ENCODE assay signal across 8 cellular contexts in genomic region chr3:62874398-62875102, GRCh38. TPM values are rescaled to one million over a fixed set of nuclear protein-coding genes. Genes with fewer than 3 reads are reported as not detected.
A peak's percentile ranks its signal among the peaks of the same experiment; 100 is the strongest.
DNase-seq lines count a peak whose midpoint lies in the region; ATAC-seq, FAIRE-seq and TF ChIP-seq lines count a peak whose summit lies in the region.

No MANE protein-coding gene starts in this region.

- H4K20me1 ChIP-seq in HepG2 (ENCODE audit: insufficient read depth, low read length) (no peaks in the 10 kb centered on the region), mammary epithelial cell (ENCODE audit: insufficient read depth, low read length) (no peaks in the 10 kb centered on the region)

- H3K4me2 ChIP-seq in HepG2 (ENCODE audit: low read depth, low read length), result no peak overlapping the region
- H3K4me2 ChIP-seq in mammary epithelial cell (ENCODE audit: insufficient read depth, low read depth, low read length), result peak overlapping the region; percentile 90
- peak overlapping the region; percentile 61 for H3K4me2 ChIP-seq in mesenchymal stem cell (ENCODE audit: low read length, poor library complexity, severe bottlenecking)

- H3K4me3 Mint-ChIP-seq in activated CD8-positive, alpha-beta T cell treated with anti-CD3 and anti-CD28 coated beads for 36 hours, result no peak overlapping the region

- CTCF ChIA-PET in HepG2 (lab: Yijun Ruan, JAX; ENCODE audit: low intra/inter-chr PET ratio, low total read pairs) (no interaction called here), mammary epithelial cell (lab: Charles Lee; ENCODE audit: low non-redundant PET) (no interaction called here)
- CTCF ChIA-PET in activated CD8-positive, alpha-beta T cell treated with anti-CD3 and anti-CD28 coated beads for 36 hours (lab: Charles Lee), result no interaction called here

- in situ Hi-C loops in HepG2 (cut with HindIII; ENCODE audit: extremely low pct_ligation_motif_present, low pct_unique_long_range_greater_than_20kb), result no loop called here
- in situ Hi-C loops in mammary epithelial cell (cut with MboI; ENCODE audit: low sequenced_read_pairs in 2 of 2), result no loop called here

- H3K79me2 ChIP-seq in HepG2 (ENCODE audit: insufficient read depth, low read length) (no peaks in the 10 kb centered on the region), mammary epithelial cell (ENCODE audit: insufficient read depth, low read length) (no peaks in the 10 kb centered on the region)

- peaks cover 43% of the 10 kb centered on the region for H3K27me3 Mint-ChIP-seq in activated CD8-positive, alpha-beta T cell treated with anti-CD3 and anti-CD28 coated beads for 36 hours

- H3K36me3 ChIP-seq in liver (ENCODE audit: control insufficient read depth in 4 of 4, insufficient read depth in 3 of 4, low read depth in 1 of 4, low read length in 3 of 4) (no peaks in the 10 kb centered on the region), HepG2 (replicated peaks in 1 of 2; ENCODE audit: control insufficient read depth in 1 of 2, insufficient read depth in 2 of 2, low read length in 2 of 2) (no peaks in the 10 kb centered on the region), mammary epithelial cell (ENCODE audit: insufficient read depth, low read length) (no peaks in the 10 kb centered on the region), mesenchymal stem cell (ENCODE audit: control insufficient read depth in 1 of 2, insufficient read depth in 2 of 2, low read depth in 1 of 2, low read length in 2 of 2) (no peaks in the 10 kb centered on the region), aorta (ENCODE audit: control insufficient read depth in 1 of 2, insufficient read depth in 2 of 2, low read length in 1 of 2) (no peaks in the 10 kb centered on the region)

- dilution Hi-C loops in mammary epithelial cell (cut with HindIII; ENCODE audit: low sequenced_read_pairs), result no loop called here

- TF ChIP-seq POLR2A in HepG2 (IDR thresholded peaks at IDR 0.05; ENCODE audit: insufficient read depth in 1 of 2, low read depth in 2 of 2, low read length in 2 of 2), result no peak

- BruUV-seq in HepG2 (replicated peaks; lab: Mats Ljungman, UMichigan), result no TSS peak
- no TSS peak for BruUV-seq in mammary epithelial cell (replicated peaks; lab: Mats Ljungman, UMichigan)

- ATAC-seq in HepG2, result no peak
- peak; percentile 50 for ATAC-seq in aorta (ENCODE audit: low FRiP score)
- ATAC-seq in GM18873 (IDR thresholded peaks at IDR 0.05; ENCODE audit: low FRiP score, unreplicated experiment), result no peak
- no peak for ATAC-seq in activated CD8-positive, alpha-beta T cell treated with anti-CD3 and anti-CD28 coated beads for 36 hours

- H2AK5ac ChIP-seq in mesenchymal stem cell (ENCODE audit: low read length, severe bottlenecking), result no peak overlapping the region

- H4K91ac ChIP-seq in mesenchymal stem cell (ENCODE audit: low read length), result no peak overlapping the region

- POLR2A ChIA-PET in HepG2 (lab: Yijun Ruan, JAX), result no interaction called here
- POLR2A ChIA-PET in activated CD8-positive, alpha-beta T cell treated with anti-CD3 and anti-CD28 coated beads for 36 hours (lab: Charles Lee), result no interaction called here

- H2BK15ac ChIP-seq in mesenchymal stem cell (ENCODE audit: low read depth, poor library complexity, severe bottlenecking), result no peak overlapping the region

- no peaks in the 10 kb centered on the region for H3K79me1 ChIP-seq in mesenchymal stem cell (replicated peaks; ENCODE audit: low read length, poor library complexity, severe bottlenecking)

- H2BK120ac ChIP-seq in mesenchymal stem cell (ENCODE audit: low read depth, low read length), result no peak overlapping the region

- peaks cover 3% of the 10 kb centered on the region for H3K36me3 Mint-ChIP-seq in activated CD8-positive, alpha-beta T cell treated with anti-CD3 and anti-CD28 coated beads for 36 hours (ENCODE audit: low read depth)

- no peak for DNase-seq in HepG2 (ENCODE audit: low spot score)
- DNase-seq in mammary epithelial cell, result no peak
- no peak for DNase-seq in mesenchymal stem cell
- DNase-seq in aorta, result no peak
- no peak for DNase-seq in activated CD4-positive, alpha-beta T cell treated with anti-CD3 and anti-CD28 coated beads for 4 hours
- no peak for DNase-seq in activated CD8-positive, alpha-beta T cell treated with anti-CD3 and anti-CD28 coated beads for 36 hours

- no peak for FAIRE-seq in HepG2 (lab: Jason Lieb, UNC)

- TF ChIP-seq EP300 in HepG2 (IDR thresholded peaks at IDR 0.05; ENCODE audit: low read depth in 2 of 2, low read length in 2 of 2) (no peak), HepG2 (CRISPR knock-in tag; IDR thresholded peaks at IDR 0.05; ENCODE audit: borderline replicate concordance) (no peak)

- intact Hi-C loops in HepG2 (cut with micrococcal nuclease; ENCODE audit: unreplicated experiment), result loop anchor here (10.0 kb wide), 1 partner anchor 320 kb away; no protein-coding TSS in a partner anchor
- intact Hi-C loops in mammary epithelial cell (cut with micrococcal nuclease), result no loop called here
- intact Hi-C loops in aorta (cut with DNase I), result no loop called here
- intact Hi-C loops in activated CD8-positive, alpha-beta T cell treated with anti-CD3 and anti-CD28 coated beads for 36 hours (cut with micrococcal nuclease), result no loop called here

- H2BK5ac ChIP-seq in mesenchymal stem cell (ENCODE audit: low read depth, low read length, poor library complexity, severe bottlenecking), result no peak overlapping the region

- TF ChIP-seq CTCF in liver (IDR thresholded peaks at IDR 0.05; ENCODE audit: low read depth, low read length, missing input control) (no peak), HepG2 (CRISPR knock-in tag; IDR thresholded peaks at IDR 0.05) (no peak), mammary epithelial cell (conservative IDR thresholded peaks at IDR 0.05 in 1 of 2, IDR thresholded peaks at IDR 0.05 in 1 of 2; ENCODE audit: extremely low read depth in 1 of 2, insufficient read depth in 1 of 2, low read depth in 1 of 2, low read length in 2 of 2) (no peak)
- no peak for TF ChIP-seq CTCF in activated CD8-positive, alpha-beta T cell treated with anti-CD3 and anti-CD28 coated beads for 36 hours (IDR thresholded peaks at IDR 0.05)

- WGBS in liver, result 4% methylated on average over 70 of the region's 70 CpGs
- WGBS in HepG2 (ENCODE audit: low lambda C conversion rate), result 80% methylated on average over 59 of the region's 70 CpGs
- WGBS in mammary epithelial cell (ENCODE audit: low coverage, missing lambda C conversion rate), result 14% methylated on average over 7 of the region's 70 CpGs
- WGBS in mesenchymal stem cell, result 1% methylated on average over 28 of the region's 70 CpGs
- 0 to 1% methylated on average over 42 to 70 of the region's 70 CpGs for WGBS in aorta, 2 donors

- H3K9ac ChIP-seq in liver (ENCODE audit: low read depth in 1 of 2, low read length in 2 of 2), result no peak overlapping the region
- H3K9ac ChIP-seq in HepG2 (ENCODE audit: insufficient read depth, low read depth, low read length), result no peak overlapping the region
- no peak overlapping the region for H3K9ac ChIP-seq in mammary epithelial cell (ENCODE audit: insufficient read depth, low read length)
- no peak overlapping the region for H3K9ac ChIP-seq in mesenchymal stem cell (ENCODE audit: low read length)

- no peak overlapping the region for H2BK12ac ChIP-seq in mesenchymal stem cell (ENCODE audit: low read length in 2 of 2)

- peaks cover 0 to 18% (median 8%) of the 10 kb centered on the region in 4 donors for H3K27me3 ChIP-seq in liver (ENCODE audit: control insufficient read depth in 4 of 4, insufficient read depth in 4 of 4, low read length in 3 of 4)
- H3K27me3 ChIP-seq in HepG2 (ENCODE audit: control insufficient read depth in 1 of 2, insufficient read depth in 2 of 2, low read length in 2 of 2), result no peaks in the 10 kb centered on the region; a peak in 1 of 5 replicates
- peaks cover 29% of the 10 kb centered on the region for H3K27me3 ChIP-seq in mammary epithelial cell (ENCODE audit: insufficient read depth, low read length)
- H3K27me3 ChIP-seq in mesenchymal stem cell (ENCODE audit: control insufficient read depth in 1 of 2, insufficient read depth in 1 of 2, low read length in 2 of 2), result peaks cover 40 to 52% of the 10 kb centered on the region in 2 experiments
- peaks cover 0 to 7% of the 10 kb centered on the region in 2 donors for H3K27me3 ChIP-seq in aorta (ENCODE audit: control insufficient read depth in 1 of 2, insufficient read depth in 2 of 2, low read length in 1 of 2)

- TF ChIP-seq RAD21 in liver (IDR thresholded peaks at IDR 0.05) (no peak), HepG2 (CRISPR knock-in tag; IDR thresholded peaks at IDR 0.05) (no peak)

- H3K23ac ChIP-seq in mesenchymal stem cell (ENCODE audit: low read length in 2 of 2), result no peak overlapping the region

- no peak overlapping the region for H3K27ac ChIP-seq in liver (ENCODE audit: low read depth in 1 of 2, low read length in 2 of 2)
- no peak overlapping the region for H3K27ac ChIP-seq in HepG2 (ENCODE audit: extremely low read length, insufficient read depth, low read length)
- no peak overlapping the region for H3K27ac ChIP-seq in mammary epithelial cell (ENCODE audit: insufficient read depth, low read depth, low read length)
- no peak overlapping the region for H3K27ac ChIP-seq in mesenchymal stem cell (ENCODE audit: low read length, poor library complexity, severe bottlenecking)
- no peak overlapping the region for H3K27ac ChIP-seq in aorta (ENCODE audit: low read depth in 1 of 2, low read length in 2 of 2)

- peaks cover 6 to 15% (median 9%) of the 10 kb centered on the region in 4 donors for H3K4me1 ChIP-seq in liver (ENCODE audit: control insufficient read depth in 4 of 4, insufficient read depth in 4 of 4, low read length in 3 of 4)
- H3K4me1 ChIP-seq in HepG2 (ENCODE audit: insufficient read depth, low read length), result no peaks in the 10 kb centered on the region
- H3K4me1 ChIP-seq in mammary epithelial cell (ENCODE audit: insufficient read depth, low read length), result peaks cover 23% of the 10 kb centered on the region
- peaks cover 13% of the 10 kb centered on the region for H3K4me1 ChIP-seq in mesenchymal stem cell (ENCODE audit: control insufficient read depth, insufficient read depth, low read depth, low read length)
- H3K4me1 ChIP-seq in aorta (ENCODE audit: control insufficient read depth in 1 of 2, insufficient read depth in 2 of 2, low read length in 2 of 2), result no peaks in the 10 kb centered on the region

- H3K27ac Mint-ChIP-seq in activated CD8-positive, alpha-beta T cell treated with anti-CD3 and anti-CD28 coated beads for 36 hours, result no peak overlapping the region

- peaks cover 0 to 6% (median under 1%) of the 10 kb centered on the region in 4 donors for H3K9me3 ChIP-seq in liver (ENCODE audit: control insufficient read depth in 4 of 4, low read length in 3 of 4)
- no peaks in the 10 kb centered on the region for H3K9me3 ChIP-seq in HepG2 (ENCODE audit: low read length)
- H3K9me3 ChIP-seq in mammary epithelial cell (replicated peaks; ENCODE audit: insufficient read depth, low read length), result no peaks in the 10 kb centered on the region
- peaks cover 6% of the 10 kb centered on the region for H3K9me3 ChIP-seq in mesenchymal stem cell (ENCODE audit: control insufficient read depth, low read length)
- peaks cover 3% of the 10 kb centered on the region for H3K9me3 ChIP-seq in aorta (ENCODE audit: control insufficient read depth, low read length)

- H3K18ac ChIP-seq in mesenchymal stem cell (ENCODE audit: low read depth in 1 of 2, low read length in 2 of 2), result no peak overlapping the region

- H4K8ac ChIP-seq in mesenchymal stem cell (ENCODE audit: low read length), result no peak overlapping the region

- no peak overlapping the region for H3K14ac ChIP-seq in mesenchymal stem cell (ENCODE audit: low read length in 2 of 2)

- no peak overlapping the region for H3K4ac ChIP-seq in mesenchymal stem cell (ENCODE audit: low read depth in 1 of 2, low read length in 2 of 2)

- H3K4me3 ChIP-seq in liver (ENCODE audit: low read depth in 1 of 3, low read length in 3 of 3) (peak overlapping the region in 2 of 3 donors; percentile 11 to 22), HepG2 (replicated peaks in 1 of 3; ENCODE audit: insufficient read depth in 1 of 3, low read depth in 2 of 3, low read length in 3 of 3) (no peak overlapping the region), mammary epithelial cell (replicated peaks in 1 of 3; ENCODE audit: insufficient read depth in 1 of 3, low read depth in 2 of 3, low read length in 3 of 3) (peak overlapping the region; percentile 6 to 35 (median 30)), mesenchymal stem cell (ENCODE audit: insufficient read depth in 1 of 2, low read depth in 1 of 2, low read length in 2 of 2) (peak overlapping the region; percentile 28 to 73), aorta (ENCODE audit: low read length in 2 of 2) (no peak overlapping the region)

- no peaks in the 10 kb centered on the region for H3K9me3 Mint-ChIP-seq in activated CD8-positive, alpha-beta T cell treated with anti-CD3 and anti-CD28 coated beads for 36 hours

- no peaks in the 10 kb centered on the region for H3K4me1 Mint-ChIP-seq in activated CD8-positive, alpha-beta T cell treated with anti-CD3 and anti-CD28 coated beads for 36 hours (ENCODE audit: low read depth)

- no peak overlapping the region for H2AFZ ChIP-seq in HepG2 (ENCODE audit: low read length)
- H2AFZ ChIP-seq in mammary epithelial cell (ENCODE audit: low read depth, low read length), result peak overlapping the region; percentile 36
- no peak overlapping the region for H2AFZ ChIP-seq in mesenchymal stem cell (ENCODE audit: low read depth, low read length)

RNA-seq across cellular contexts. Expression of gene CADPS, which starts 0.7 kb away (rescaled TPM):
- under 1 TPM; 0.17 to 0.37 TPM for total RNA-seq in liver
- polyA plus RNA-seq in liver, result under 1 TPM in 1 of 2 donors, not detected in 1; 0.05 TPM
- total RNA-seq in HepG2 (2016; rRNA removed; fragmentation: Illumina TruSeq; extraction: Trizol), result not detected in 2 replicates
- total RNA-seq in HepG2 (2016; cell fraction: cytosol; rRNA removed; fragmentation: Illumina TruSeq; extraction: Trizol; ENCODE audit: low read depth), result not detected in 2 replicates
- total RNA-seq in HepG2 (2016; cell fraction: insoluble cytoplasmic fraction; rRNA removed; fragmentation: Illumina TruSeq; extraction: Trizol), result not detected in 2 replicates
- not detected in 2 replicates for total RNA-seq in HepG2 (2016; cell fraction: membrane; rRNA removed; fragmentation: Illumina TruSeq; extraction: Trizol)
- total RNA-seq in HepG2 (2016; cell fraction: nucleus; rRNA removed; fragmentation: Illumina TruSeq; extraction: Trizol), result not detected in 2 replicates
- polyA plus RNA-seq in HepG2 (2011; rRNA removed), result not detected in 2 replicates
- not detected in 2 replicates for polyA plus RNA-seq in HepG2 (2011; cell fraction: cytosol; rRNA removed)
- not detected in 2 replicates for polyA plus RNA-seq in HepG2 (2011; cell fraction: nucleus; rRNA removed)
- not detected in 2 replicates for polyA plus RNA-seq in HepG2 (2012)
- not detected in 2 replicates for polyA plus RNA-seq in HepG2 (2016; cell fraction: cytosol; fragmentation: Illumina TruSeq; extraction: Trizol; ENCODE audit: low read depth)
- polyA plus RNA-seq in HepG2 (2016; cell fraction: insoluble cytoplasmic fraction; fragmentation: Illumina TruSeq; extraction: Trizol; ENCODE audit: low read depth), result not detected in 2 replicates
- polyA plus RNA-seq in HepG2 (2016; cell fraction: membrane; fragmentation: Illumina TruSeq; extraction: Trizol; ENCODE audit: low read depth), result not detected in 2 replicates
- not detected in 2 replicates for polyA plus RNA-seq in HepG2 (2016; cell fraction: nucleus; fragmentation: Illumina TruSeq; extraction: Trizol; ENCODE audit: insufficient read depth, low read depth)
- polyA minus RNA-seq in HepG2 (2011; rRNA and poly(A)+ RNA removed; ENCODE audit: low replicate concordance), result not detected in 2 replicates
- not detected in 2 replicates for polyA minus RNA-seq in HepG2 (2011; cell fraction: cytosol; rRNA and poly(A)+ RNA removed)
- not detected in 2 replicates for polyA minus RNA-seq in HepG2 (2011; cell fraction: nucleus; rRNA and poly(A)+ RNA removed)
- not detected for total RNA-seq in mammary epithelial cell
- not detected for polyA plus RNA-seq in mammary epithelial cell
- polyA minus RNA-seq in mammary epithelial cell, result not detected
- polyA plus RNA-seq in mesenchymal stem cell (2013, experiment 1 of 2), result 0.03 TPM
- 0.07 TPM for polyA plus RNA-seq in mesenchymal stem cell (2013, experiment 2 of 2)
- under 1 TPM; 0.75 to 0.99 TPM for total RNA-seq in aorta
- polyA plus RNA-seq in aorta, result under 1 TPM in 1 of 2 donors, not detected in 1; 0.13 TPM
- not detected for total RNA-seq in activated CD8-positive, alpha-beta T cell treated with anti-CD3 and anti-CD28 coated beads for 36 hours

Comparison
In these comparisons a context has a peak if more than half of its experiments do, and no peak if none do; other contexts are left out.
1. H3K4me3 ChIP-seq: peak in liver (2 of 3), mammary epithelial cell (3 of 3) and mesenchymal stem cell (2 of 2); none in HepG2 (0 of 3) and aorta (0 of 2).